1 cellular context compared by ENCODE assay signal in the genomic region with DNA sequence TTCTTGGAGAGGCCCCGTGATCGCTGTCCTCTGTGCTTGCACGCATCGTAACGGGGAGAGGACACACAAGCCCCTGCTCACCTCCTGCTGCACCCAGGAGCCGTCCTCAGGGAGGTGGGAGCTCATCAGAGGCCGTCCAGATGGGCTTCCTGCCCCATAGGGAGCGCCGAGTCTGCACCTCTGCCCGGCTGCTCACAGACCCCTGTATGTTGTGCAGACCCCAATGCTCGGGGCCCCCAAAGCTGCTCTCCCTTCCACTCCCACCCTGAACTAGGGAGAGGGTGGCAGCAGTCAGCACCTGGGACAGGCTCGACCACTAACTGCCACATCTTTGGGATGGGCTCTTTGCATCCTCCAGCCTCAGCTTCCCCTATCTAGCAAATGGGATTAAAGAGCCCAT.
TF ChIP-seq lines count a peak whose summit lies in the region.

No MANE protein-coding gene starts in this region.

TF ChIP-seq in H1, 55 proteins besides CTCF, POLR2A, EP300 and RAD21:
- TF ChIP-seq SIRT6 (IDR thresholded peaks at IDR 0.05; ENCODE audit: low read length): no peak
- no peak for TF ChIP-seq TAF1 (IDR thresholded peaks at IDR 0.05; ENCODE audit: low read depth, low read length)
- no peak for TF ChIP-seq TBP (IDR thresholded peaks at IDR 0.05; ENCODE audit: low read depth, low read length)
- TF ChIP-seq KDM5A (IDR thresholded peaks at IDR 0.05; ENCODE audit: low read length): no peak
- TF ChIP-seq, protein P1, sequence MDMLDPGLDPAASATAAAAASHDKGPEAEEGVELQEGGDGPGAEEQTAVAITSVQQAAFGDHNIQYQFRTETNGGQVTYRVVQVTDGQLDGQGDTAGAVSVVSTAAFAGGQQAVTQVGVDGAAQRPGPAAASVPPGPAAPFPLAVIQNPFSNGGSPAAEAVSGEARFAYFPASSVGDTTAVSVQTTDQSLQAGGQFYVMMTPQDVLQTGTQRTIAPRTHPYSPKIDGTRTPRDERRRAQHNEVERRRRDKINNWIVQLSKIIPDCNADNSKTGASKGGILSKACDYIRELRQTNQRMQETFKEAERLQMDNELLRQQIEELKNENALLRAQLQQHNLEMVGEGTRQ (IDR thresholded peaks at IDR 0.05; ENCODE audit: low read length): no peak
- TF ChIP-seq MAFK (IDR thresholded peaks at IDR 0.05; ENCODE audit: low read depth, low read length): no peak
- no peak for TF ChIP-seq BRCA1 (IDR thresholded peaks at IDR 0.05; ENCODE audit: low read depth, low read length)
- TF ChIP-seq SIN3A (conservative IDR thresholded peaks at IDR 0.05 in 1 of 2, IDR thresholded peaks at IDR 0.05 in 1 of 2; ENCODE audit: low read depth in 1 of 2, low read length in 2 of 2): no peak
- no peak for TF ChIP-seq ZNF274 (IDR thresholded peaks at IDR 0.05; ENCODE audit: borderline replicate concordance, extremely low read depth, low read length)
